17 cellular contexts compared by ENCODE assay signal in the genomic region with DNA sequence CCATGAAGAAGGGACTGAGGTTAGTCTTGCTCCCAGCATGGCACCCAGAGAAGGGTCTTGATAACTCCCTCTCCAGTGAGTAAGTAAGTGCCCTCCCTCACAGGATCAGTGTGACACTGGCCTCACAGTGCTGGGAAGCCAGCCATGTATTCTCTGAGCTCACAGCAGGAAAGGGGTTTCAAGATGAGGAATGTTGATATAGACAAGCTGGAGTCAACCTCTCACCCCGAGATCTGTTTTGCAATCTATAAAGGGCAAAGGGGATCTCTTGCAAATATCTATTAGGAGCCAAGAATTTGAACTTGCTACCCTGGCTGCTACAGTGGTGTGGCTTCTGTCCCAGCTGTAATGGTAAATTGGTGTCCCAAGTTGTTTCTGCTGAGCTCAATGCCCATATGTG.
DNase-seq lines count a peak whose midpoint lies in the region; ATAC-seq and TF ChIP-seq lines count a peak whose summit lies in the region.
"Had no signal": no experiment of that assay in that cellular context is flagged by ENCODE, and none has a peak within 500 bp of the region (broad histone marks: within the 10 kb centered on the region; RNA-seq: fewer than 3 reads in every experiment).

No MANE protein-coding gene starts in this region.

- ATAC-seq in sciatic nerve, result peak; percentile 72
- no peak for ATAC-seq in left colon
- no peak for ATAC-seq in GM21717 (IDR thresholded peaks at IDR 0.05; ENCODE audit: unreplicated experiment)
- no peak for ATAC-seq in foreskin keratinocyte
- ATAC-seq: activated CD4-positive, CD25-positive, alpha-beta regulatory T cell treated with anti-CD3 and anti-CD28 coated beads, Interleukin-2, amount 50 U/mL, for 24 hours had no signal

- no peak overlapping the region for H3K9ac ChIP-seq in SK-N-SH
- H3K9ac ChIP-seq: BLaER1 treated with 17β-estradiol and CSF1 and Interleukin-3, amounts not matched to agents 10 nM and 100 nM had no signal

- H3K79me2 ChIP-seq in SK-N-SH (ENCODE audit: insufficient read depth), result no peaks in the 10 kb centered on the region

- H3K4me2 ChIP-seq in SK-N-SH, result peak overlapping the region; percentile 4; the same call in 1 of the 2 replicates
- H3K4me2 ChIP-seq: BLaER1 treated with 17β-estradiol and CSF1 and Interleukin-3, amounts not matched to agents 10 nM and 100 nM had no signal

- H3K36me3 ChIP-seq in SK-N-SH (replicated peaks in 1 of 2; ENCODE audit: control insufficient read depth in 1 of 2, insufficient read depth in 2 of 2, low read length in 1 of 2), result no peaks in the 10 kb centered on the region
- H3K36me3 ChIP-seq: ascending aorta; BLaER1 treated with 17β-estradiol and CSF1 and Interleukin-3, amounts not matched to agents 10 nM and 100 nM had no signal

- peaks cover 4 to 7% (median 6%) of the 10 kb centered on the region in 3 donors for H3K27me3 Mint-ChIP-seq in CD14-positive monocyte (ENCODE audit: low read depth in 3 of 3)

- peak; percentile 40 for DNase-seq in GM03348 (ENCODE audit: low spot score)
- no peak for DNase-seq in SK-N-SH
- DNase-seq in fibroblast of the conjunctiva (ENCODE audit: low read depth), result peak; percentile 20
- no peak for DNase-seq in sciatic nerve (ENCODE audit: low spot score)
- no peak for DNase-seq in CD14-positive monocyte (ENCODE audit: low spot score)
- DNase-seq in left colon, result no peak
- DNase-seq in foreskin keratinocyte, result no peak
- DNase-seq: activated effector memory CD4-positive, alpha-beta T cell treated with anti-CD3 and anti-CD28 coated beads, Interleukin-2, amount 50 U/mL, for 16 hours; GOT3; NCI-H1092; NCI-H82; RPMI8226 had no signal

- TF ChIP-seq CTCF in SK-N-SH (IDR thresholded peaks at IDR 0.05), result no peak
- no peak for TF ChIP-seq CTCF in CD14-positive monocyte (IDR thresholded peaks at IDR 0.05)
- TF ChIP-seq CTCF in foreskin keratinocyte (conservative IDR thresholded peaks at IDR 0.05), result no peak

- no peak overlapping the region for H2AFZ ChIP-seq in SK-N-SH (ENCODE audit: low read depth)

- TF ChIP-seq EP300 in SK-N-SH (IDR thresholded peaks at IDR 0.05; ENCODE audit: borderline replicate concordance in 1 of 2, low read depth in 1 of 2, low read length in 1 of 2), result peak in 1 of 2 experiments; percentile 77; a peak in 2 of 4 replicates

- no peaks in the 10 kb centered on the region for H3K4me1 Mint-ChIP-seq in CD14-positive monocyte

- no peaks in the 10 kb centered on the region for H3F3A ChIP-seq in SK-N-SH (replicated peaks; ENCODE audit: insufficient read depth)

- no peak overlapping the region for H3K4me3 Mint-ChIP-seq in CD14-positive monocyte

- H4K20me1 ChIP-seq in SK-N-SH (ENCODE audit: insufficient read depth), result no peaks in the 10 kb centered on the region
- H4K20me1 ChIP-seq: BLaER1 treated with 17β-estradiol and CSF1 and Interleukin-3, amounts not matched to agents 10 nM and 100 nM had no signal

- WGBS in SK-N-SH (ENCODE audit: low lambda C conversion rate), result 10% methylated on average over 1 of the region's 1 CpG

- no peaks in the 10 kb centered on the region for H3K27me3 ChIP-seq in SK-N-SH (ENCODE audit: insufficient read depth)
- no peaks in the 10 kb centered on the region for H3K27me3 ChIP-seq in foreskin keratinocyte
- H3K27me3 ChIP-seq: ascending aorta; BLaER1 treated with 17β-estradiol and CSF1 and Interleukin-3, amounts not matched to agents 10 nM and 100 nM had no signal

- peaks cover 0 to 3% (median 2%) of the 10 kb centered on the region in 7 donors for H3K9me3 Mint-ChIP-seq in CD14-positive monocyte

- POLR2A ChIA-PET in SK-N-SH (lab: Yijun Ruan, JAX), result no interaction called here

- H3K27ac ChIP-seq in SK-N-SH (ENCODE audit: low read depth in 2 of 2, low read length in 1 of 2), result peak overlapping the region in 1 of 2 experiments; percentile 25; a peak in 1 of 4 replicates
- no peak overlapping the region for H3K27ac ChIP-seq in foreskin keratinocyte
- H3K27ac ChIP-seq: ascending aorta; BLaER1 treated with 17β-estradiol and CSF1 and Interleukin-3, amounts not matched to agents 10 nM and 100 nM; epithelial cell of prostate had no signal

- H3K4me3 ChIP-seq in SK-N-SH (ENCODE audit: low read depth in 2 of 2, low read length in 1 of 2), result no peak overlapping the region
- H3K4me3 ChIP-seq: ascending aorta; BLaER1 treated with 17β-estradiol and CSF1 and Interleukin-3, amounts not matched to agents 10 nM and 100 nM had no signal

- peaks cover 0 to 18% of the 10 kb centered on the region in 2 experiments; a peak in 2 of 4 replicates for H3K4me1 ChIP-seq in SK-N-SH (ENCODE audit: control insufficient read depth in 1 of 2, insufficient read depth in 2 of 2, low read depth in 1 of 2, low read length in 1 of 2)
- H3K4me1 ChIP-seq in foreskin keratinocyte, result no peaks in the 10 kb centered on the region
- H3K4me1 ChIP-seq: ascending aorta; BLaER1 treated with 17β-estradiol and CSF1 and Interleukin-3, amounts not matched to agents 10 nM and 100 nM had no signal

- intact Hi-C loops in sciatic nerve (cut with DNase I), result no loop called here
- intact Hi-C loops in CD14-positive monocyte (cut with micrococcal nuclease), result no loop called here
- intact Hi-C loops in left colon (cut with DNase I, micrococcal nuclease), result no loop called here

- H3K9me2 ChIP-seq in SK-N-SH, result no peaks in the 10 kb centered on the region

- H3K9me3 ChIP-seq in SK-N-SH, result no peaks in the 10 kb centered on the region
- H3K9me3 ChIP-seq: ascending aorta; BLaER1 treated with 17β-estradiol and CSF1 and Interleukin-3, amounts not matched to agents 10 nM and 100 nM had no signal

- H3K27ac Mint-ChIP-seq in CD14-positive monocyte, result peak overlapping the region in 1 of 7 donors; percentile 53

- CTCF ChIA-PET in SK-N-SH (lab: Yijun Ruan, JAX), result interaction anchor here (0.7 to 1.0 kb wide), 3 partner anchors 9 to 71 kb away, joined by 3 to 4 read pairs (median 3); no protein-coding TSS in a partner anchor

- H3K36me3 Mint-ChIP-seq in CD14-positive monocyte, result no peaks in the 10 kb centered on the region

- no peak for TF ChIP-seq RAD21 in SK-N-SH (IDR thresholded peaks at IDR 0.05; ENCODE audit: low read length)

TF ChIP-seq in SK-N-SH, 30 proteins besides CTCF, POLR2A, EP300 and RAD21:
- no peak for TF ChIP-seq MEF2A (IDR thresholded peaks at IDR 0.05; ENCODE audit: borderline replicate concordance, low read depth)
- TF ChIP-seq FOXM1 (IDR thresholded peaks at IDR 0.05; ENCODE audit: low read depth), result no peak
- no peak for TF ChIP-seq PBX3 (IDR thresholded peaks at IDR 0.05)
- TF ChIP-seq NRF1 (IDR thresholded peaks at IDR 0.05; ENCODE audit: low read depth, low read length), result no peak
- TF ChIP-seq FOXJ3 (CRISPR knock-in tag; IDR thresholded peaks at IDR 0.05), result no peak
- peak; percentile 62 for TF ChIP-seq NFIC (IDR thresholded peaks at IDR 0.05; ENCODE audit: borderline replicate concordance)
- peak; percentile 33; the same call in 1 of the 2 replicates for TF ChIP-seq JUND (IDR thresholded peaks at IDR 0.05)
- TF ChIP-seq TCF12 (IDR thresholded peaks at IDR 0.05), result peak; percentile 68
- TF ChIP-seq RXRA (IDR thresholded peaks at IDR 0.05; ENCODE audit: borderline replicate concordance, low read depth), result 0 out of 2 replicates have a peak, but pooled peaks have one; percentile 50
- no peak for TF ChIP-seq RCOR1 (IDR thresholded peaks at IDR 0.05; ENCODE audit: low read length)
- TF ChIP-seq SIN3A (IDR thresholded peaks at IDR 0.05; ENCODE audit: borderline replicate concordance, low read depth, low read length), result no peak
- TF ChIP-seq POLR2AphosphoS5 (IDR thresholded peaks at IDR 0.05; ENCODE audit: low read depth, low read length), result no peak
- no peak for TF ChIP-seq RFX5 (IDR thresholded peaks at IDR 0.05; ENCODE audit: low read length)
- no peak; the same call in 1 of the 2 replicates for TF ChIP-seq TEAD4 (IDR thresholded peaks at IDR 0.05; ENCODE audit: borderline replicate concordance, insufficient read depth)

Comparison
In these comparisons a context has a peak if more than half of its experiments do, and no peak if none do; other contexts are left out.
1. DNase-seq: peak in GM03348 (single experiment) and fibroblast of the conjunctiva (single experiment); none in SK-N-SH (single experiment), sciatic nerve (single experiment), CD14-positive monocyte (single experiment), left colon (0 of 2) and foreskin keratinocyte (0 of 2).